ENCODE assay signal across 1 cellular context in genomic region chr5:72210913-72211670, GRCh38.
TF ChIP-seq lines count a peak whose summit lies in the region.

No MANE protein-coding gene starts in this region.

TF ChIP-seq in HCT116, 20 proteins besides CTCF, POLR2A, EP300 and RAD21 (continued from another document):
- TF ChIP-seq TCF7L2 (IDR thresholded peaks at IDR 0.05; ENCODE audit: borderline replicate concordance, extremely low read depth, insufficient read depth, insufficient read length) (no peak), ZNF274 (IDR thresholded peaks at IDR 0.05; ENCODE audit: low read depth, low read length) (no peak), CEBPB (IDR thresholded peaks at IDR 0.05; ENCODE audit: low read depth) (peak; percentile 46; the same call in 1 of the 2 replicates), ZBTB33 (IDR thresholded peaks at IDR 0.05; ENCODE audit: extremely low read depth, insufficient replicate concordance, low read length) (no peak)
